11 cellular contexts compared by ENCODE assay signal in genomic region chr2:66446178-66446860, GRCh38. TPM values are rescaled to one million over a fixed set of nuclear protein-coding genes. Genes with fewer than 3 reads are reported as not detected.
DNase-seq lines count a peak whose midpoint lies in the region; ATAC-seq and TF ChIP-seq lines count a peak whose summit lies in the region.
"Had no signal": no experiment of that assay in that cellular context is flagged by ENCODE, and none has a peak within 500 bp of the region (broad histone marks: within the 10 kb centered on the region; RNA-seq: fewer than 3 reads in every experiment).

No MANE protein-coding gene starts in this region.

- H3K14ac ChIP-seq in IMR-90 (replicated peaks; ENCODE audit: low read depth, low read length): peak overlapping the region; percentile 93

- peak overlapping the region; percentile 81 for H2AK9ac ChIP-seq in IMR-90 (replicated peaks; ENCODE audit: low read depth, low read length, poor library complexity)

- peak; percentile 54; the same call in 1 of the 2 replicates for TF ChIP-seq POLR2A in IMR-90 (IDR thresholded peaks at IDR 0.05; ENCODE audit: low read depth, low read length)

- peaks cover 15% of the 10 kb centered on the region; the same call in 1 of the 2 replicates for H4K20me1 ChIP-seq in IMR-90 (ENCODE audit: insufficient read depth, low read length)

- peak overlapping the region; percentile 67 to 80 for H4K8ac ChIP-seq in IMR-90 (ENCODE audit: low read depth in 2 of 2, low read length in 2 of 2)

- H3K4me3 ChIP-seq in IMR-90 (ENCODE audit: insufficient read depth, low read depth, low read length) (peak overlapping the region; percentile 39), epithelial cell of proximal tubule (ENCODE audit: low read depth, low read length) (peak overlapping the region; percentile 55), lung (peak overlapping the region; percentile 46), thymus (ENCODE audit: low read length) (peak overlapping the region; percentile 26)

- no peaks in the 10 kb centered on the region for H3K27me3 ChIP-seq in IMR-90 (ENCODE audit: control insufficient read depth, insufficient read depth, low read length)
- H3K27me3 ChIP-seq in lung (ENCODE audit: control insufficient read depth, insufficient read depth): no peaks in the 10 kb centered on the region
- H3K27me3 ChIP-seq in thymus (ENCODE audit: control insufficient read depth, insufficient read depth): peaks cover 38% of the 10 kb centered on the region

- H2AK5ac ChIP-seq in IMR-90 (ENCODE audit: low read depth, low read length): peak overlapping the region; percentile 52

- intact Hi-C loops in IMR-90 (cut with micrococcal nuclease): loop anchor here (5.0 kb wide), 1 partner anchor 1206 kb away; no protein-coding TSS in a partner anchor

- peak overlapping the region; percentile 46 for H2BK20ac ChIP-seq in IMR-90 (ENCODE audit: low read depth, low read length)

- peak overlapping the region; percentile 100 for H3K4me2 ChIP-seq in IMR-90 (ENCODE audit: low read depth, low read length)

- peaks cover 10% of the 10 kb centered on the region for H3K27me3 Mint-ChIP-seq in activated CD4-positive, alpha-beta memory T cell treated with anti-CD3 and anti-CD28 coated beads, Interleukin-2, amount 10 ng/mL, durations not matched to agents 7 days and 5 days

- no peaks in the 10 kb centered on the region for H3K9me3 Mint-ChIP-seq in activated CD4-positive, alpha-beta memory T cell treated with anti-CD3 and anti-CD28 coated beads, Interleukin-2, amount 10 ng/mL, durations not matched to agents 7 days and 5 days
- H3K9me3 Mint-ChIP-seq: memory B cell had no signal

- H3K36me3 Mint-ChIP-seq in activated CD4-positive, alpha-beta memory T cell treated with anti-CD3 and anti-CD28 coated beads, Interleukin-2, amount 10 ng/mL, durations not matched to agents 7 days and 5 days (ENCODE audit: low read depth): no peaks in the 10 kb centered on the region
- H3K36me3 Mint-ChIP-seq: activated naive CD4-positive, alpha-beta T cell treated with anti-CD3 and anti-CD28 coated beads, Interleukin-2, amount 50 U/mL, for 24 hours; memory B cell had no signal

- H4K91ac ChIP-seq in IMR-90 (ENCODE audit: insufficient read depth, low read depth, low read length): peak overlapping the region; percentile 92

- H3K9me1 ChIP-seq in IMR-90 (ENCODE audit: insufficient read depth, low read length): no peaks in the 10 kb centered on the region

- peaks cover 48% of the 10 kb centered on the region for H3K36me3 ChIP-seq in IMR-90 (ENCODE audit: control insufficient read depth, insufficient read depth, low read length)
- peaks cover 0 to 2% of the 10 kb centered on the region in 2 donors for H3K36me3 ChIP-seq in lung (ENCODE audit: control insufficient read depth in 2 of 2, insufficient read depth in 2 of 2, low read length in 2 of 2)
- H3K36me3 ChIP-seq in thymus (ENCODE audit: control insufficient read depth, insufficient read depth): no peaks in the 10 kb centered on the region

- no peaks in the 10 kb centered on the region for H3K79me1 ChIP-seq in IMR-90 (ENCODE audit: low read depth in 1 of 2, low read length in 2 of 2)

- peak overlapping the region; percentile 97 for H3K27ac ChIP-seq in IMR-90 (ENCODE audit: insufficient read depth, low read length)
- peak overlapping the region; percentile 76 to 97 for H3K27ac ChIP-seq in lung (ENCODE audit: low read depth in 1 of 2, low read length in 1 of 2)
- H3K27ac ChIP-seq in thymus (ENCODE audit: low read depth): peak overlapping the region; percentile 48

- peak overlapping the region; percentile 100 for H3K9ac ChIP-seq in IMR-90 (ENCODE audit: low read depth, low read length)

- peak overlapping the region; percentile 97 for H3K4ac ChIP-seq in IMR-90 (ENCODE audit: low read depth, low read length)

- H2AFZ ChIP-seq in IMR-90 (replicated peaks; ENCODE audit: low read length, poor library complexity): peak overlapping the region; percentile 71

- 0% methylated on average over 19 of the region's 43 CpGs; no CpG with 5 or more reads in 1 of the 2 experiments for WGBS in IMR-90 (ENCODE audit: extremely low coverage in 2 of 2, insufficient read length in 1 of 2), 2 experiments
- WGBS in lung, 2 donors: 13 to 29% methylated on average over 43 of the region's 43 CpGs
- WGBS in thymus: 21% methylated on average over 43 of the region's 43 CpGs

- H4K5ac ChIP-seq in IMR-90 (ENCODE audit: low read depth, low read length): peak overlapping the region; percentile 91

- TF ChIP-seq CTCF in IMR-90 (conservative IDR thresholded peaks at IDR 0.05; ENCODE audit: low read depth, low read length) (no peak), epithelial cell of proximal tubule (conservative IDR thresholded peaks at IDR 0.05; ENCODE audit: low read depth, low read length) (no peak), lung (IDR thresholded peaks at IDR 0.05; ENCODE audit: control extremely low read depth, extremely low read depth) (no peak)

- in situ Hi-C loops in IMR-90 (cut with MboI; ENCODE audit: low sequenced_read_pairs): loop anchor here (25.0 kb wide), 1 partner anchor 1591 kb away; no protein-coding TSS in a partner anchor

- peak overlapping the region; percentile 98 for H2BK5ac ChIP-seq in IMR-90 (ENCODE audit: low read depth, low read length, poor library complexity, severe bottlenecking)

- dilution Hi-C loops in IMR-90 (cut with HindIII; ENCODE audit: low sequenced_read_pairs, unreplicated experiment): loop anchor here (25.0 kb wide), 1 partner anchor 766 kb away; no protein-coding TSS in a partner anchor

- H2BK15ac ChIP-seq in IMR-90 (ENCODE audit: low read depth, low read length): peak overlapping the region; percentile 72; the same call in 2 of the 3 replicates

- no peak for DNase-seq in IMR-90
- DNase-seq in epithelial cell of proximal tubule (ENCODE audit: low read depth): no peak
- DNase-seq in lung (ENCODE audit: low spot score): no peak
- no peak for DNase-seq in NCI-H146 treated with DMSO at 0.1 percent for 48 hours (lab: John Stamatoyannopoulos, UW; ENCODE audit: unreplicated experiment)
- no peak for DNase-seq in activated CD4-positive, alpha-beta memory T cell treated with anti-CD3 and anti-CD28 coated beads, Interleukin-2, amount 10 ng/mL, durations not matched to agents 7 days and 5 days
- DNase-seq in epidermal melanocyte (ENCODE audit: insufficient read length, low spot score): no peak

- ATAC-seq in IMR-90 (ENCODE audit: low read depth) (peak; percentile 33), lung (ENCODE audit: insufficient read depth, low FRiP score) (peak; percentile 21), GM19397 (IDR thresholded peaks at IDR 0.05; ENCODE audit: unreplicated experiment) (no peak)

- H3K27ac Mint-ChIP-seq in activated CD4-positive, alpha-beta memory T cell treated with anti-CD3 and anti-CD28 coated beads, Interleukin-2, amount 10 ng/mL, durations not matched to agents 7 days and 5 days: no peak overlapping the region
- H3K27ac Mint-ChIP-seq: activated naive CD4-positive, alpha-beta T cell treated with anti-CD3 and anti-CD28 coated beads, Interleukin-2, amount 50 U/mL, for 24 hours; memory B cell had no signal

- POLR2A ChIA-PET in IMR-90 (lab: Charles Lee; ENCODE audit: unreplicated experiment): interaction anchor here (0.5 to 4.3 kb wide), 4 partner anchors 11 to 662 kb away, joined by 3 to 21 read pairs (median 4); no protein-coding TSS in a partner anchor
- POLR2A ChIA-PET in activated CD4-positive, alpha-beta memory T cell treated with anti-CD3 and anti-CD28 coated beads, Interleukin-2, amount 10 ng/mL, durations not matched to agents 7 days and 5 days (lab: Charles Lee): no interaction called here

- H3K18ac ChIP-seq in IMR-90 (ENCODE audit: low read depth, low read length): peak overlapping the region; percentile 99

- H3K23ac ChIP-seq in IMR-90 (ENCODE audit: low read depth, low read length): peak overlapping the region; percentile 90

- BruUV-seq in IMR-90 (replicated peaks; lab: Mats Ljungman, UMichigan): no TSS peak

- peak overlapping the region; percentile 93 for H3K56ac ChIP-seq in IMR-90 (ENCODE audit: extremely low read depth, insufficient read depth, low read length)

- H3K4me1 ChIP-seq in IMR-90 (ENCODE audit: control insufficient read depth, insufficient read depth, low read length) (peaks cover 4% of the 10 kb centered on the region), lung (ENCODE audit: control insufficient read depth in 2 of 2, insufficient read depth in 2 of 2, low read length in 2 of 2) (peaks cover 4% of the 10 kb centered on the region in 2 donors), thymus (ENCODE audit: control insufficient read depth, insufficient read depth, low read length) (no peaks in the 10 kb centered on the region)

- H3K4me3 Mint-ChIP-seq in activated CD4-positive, alpha-beta memory T cell treated with anti-CD3 and anti-CD28 coated beads, Interleukin-2, amount 10 ng/mL, durations not matched to agents 7 days and 5 days: no peak overlapping the region
- H3K4me3 Mint-ChIP-seq: activated naive CD4-positive, alpha-beta T cell treated with anti-CD3 and anti-CD28 coated beads, Interleukin-2, amount 50 U/mL, for 24 hours; memory B cell had no signal

- CTCF ChIA-PET in IMR-90 (lab: Yijun Ruan, JAX): no interaction called here
- CTCF ChIA-PET in activated CD4-positive, alpha-beta memory T cell treated with anti-CD3 and anti-CD28 coated beads, Interleukin-2, amount 10 ng/mL, durations not matched to agents 7 days and 5 days (lab: Charles Lee): no interaction called here

- no peaks in the 10 kb centered on the region for H3K4me1 Mint-ChIP-seq in activated CD4-positive, alpha-beta memory T cell treated with anti-CD3 and anti-CD28 coated beads, Interleukin-2, amount 10 ng/mL, durations not matched to agents 7 days and 5 days
- H3K4me1 Mint-ChIP-seq: activated naive CD4-positive, alpha-beta T cell treated with anti-CD3 and anti-CD28 coated beads, Interleukin-2, amount 50 U/mL, for 24 hours; memory B cell had no signal

- H3K9me3 ChIP-seq in IMR-90 (ENCODE audit: control insufficient read depth, insufficient read depth, low read length) (no peaks in the 10 kb centered on the region), lung (ENCODE audit: control insufficient read depth in 2 of 2, insufficient read depth in 1 of 2, low read length in 1 of 2) (no peaks in the 10 kb centered on the region), thymus (ENCODE audit: control insufficient read depth) (no peaks in the 10 kb centered on the region)

- no peak for TF ChIP-seq RAD21 in IMR-90 (IDR thresholded peaks at IDR 0.05; ENCODE audit: low read length)

- peak overlapping the region; percentile 88 for H2BK120ac ChIP-seq in IMR-90 (ENCODE audit: low read depth, low read length)

TF ChIP-seq in IMR-90, 13 proteins besides CTCF, POLR2A, EP300 and RAD21 (continues in another document):
- no peak for TF ChIP-seq CEBPB (IDR thresholded peaks at IDR 0.05; ENCODE audit: low read depth, low read length)

RNA-seq across cellular contexts. Expression of gene MEIS1, which starts 11.4 kb away (rescaled TPM):
- 157 and 209 TPM in 2 replicates for total RNA-seq in IMR-90 (2012; rRNA removed)
- polyA plus RNA-seq in IMR-90 (2012; rRNA removed): 51.8 and 54.4 TPM in 2 replicates
- polyA plus RNA-seq in IMR-90 (2012; cell fraction: cytosol; rRNA removed): 14.0 and 21.0 TPM in 2 replicates
- 81.4 and 209 TPM in 2 replicates for polyA plus RNA-seq in IMR-90 (2012; cell fraction: nucleus; rRNA removed; ENCODE audit: low replicate concordance)
- total RNA-seq in epithelial cell of proximal tubule: 0.23 and 3.5 TPM in 2 replicates
- total RNA-seq in lung: 100 to 1,000 TPM in 1 of 2 donors, 10 to 100 TPM in 1; 60.6 to 158 TPM
- 10 to 100 TPM in 1 of 2 donors, 1 to 10 TPM in 1; 9.0 to 21.5 TPM for polyA plus RNA-seq in lung
- 15.5 TPM for polyA plus RNA-seq in thymus
- total RNA-seq in activated CD4-positive, alpha-beta memory T cell treated with anti-CD3 and anti-CD28 coated beads, Interleukin-2, amount 10 ng/mL, durations not matched to agents 7 days and 5 days: not detected
- total RNA-seq: T-helper 2 cell treated with Interferon-gamma antibody and Interleukin-4, amounts not matched to agents 100 ng/mL and 5 ng/mL, for 36 hours had no signal

Comparison
In these comparisons a context has a peak if more than half of its experiments do, and no peak if none do; other contexts are left out.
1. RNA of gene MEIS1, which starts 11.4 kb away (total RNA-seq): 60.6 to 158 TPM in lung and 157 to 209 TPM in IMR-90; 0.23 to 3.5 TPM in epithelial cell of proximal tubule and not detected in activated CD4-positive, alpha-beta memory T cell treated with anti-CD3 and anti-CD28 coated beads, Interleukin-2, amount 10 ng/mL, durations not matched to agents 7 days and 5 days; every median in the first group is over 10 times any median in the second.
2. Peak in every context shown above with its lines, with median percentiles within 50 percentile points of each other: H3K27ac ChIP-seq and H3K4me3 ChIP-seq.